Comparison of ENCODE assay signal across 2 cellular contexts in genomic region chr1:50952566-50952965, GRCh38. TPM values are rescaled to one million over a fixed set of nuclear protein-coding genes. Genes with fewer than 3 reads are reported as not detected.
DNase-seq lines count a peak whose midpoint lies in the region; ATAC-seq, FAIRE-seq and TF ChIP-seq lines count a peak whose summit lies in the region.
"Not testable (repeated sequence)": the region's sequence is repeated elsewhere in the genome, so short reads cannot be mapped to it uniquely, and the experiment has no call there.

No MANE protein-coding gene starts in this region.

- BruUV-seq in K562 (replicated peaks; lab: Mats Ljungman, UMichigan), result not testable (repeated sequence)

- WGBS in K562 (ENCODE audit: insufficient coverage, low coverage, missing lambda C conversion rate), result 97% methylated on average over 6 of the region's 31 CpGs

- in situ Hi-C loops in K562 (cut with MboI), result not testable (repeated sequence)

- not testable (repeated sequence) for H3K27me3 ChIP-seq in K562 (ENCODE audit: control insufficient read depth in 2 of 2, insufficient read depth in 2 of 2, low read length in 2 of 2)

- not testable (repeated sequence) for H3K9me3 Mint-ChIP-seq in activated CD4-positive, alpha-beta T cell treated with anti-CD3 and anti-CD28 coated beads, Interleukin-2, amount 10 ng/mL, durations not matched to agents 24 days and 14 days

- FAIRE-seq in K562 (lab: Jason Lieb, UNC), result not testable (repeated sequence)

- not testable (repeated sequence) for H3K4me3 Mint-ChIP-seq in activated CD4-positive, alpha-beta T cell treated with anti-CD3 and anti-CD28 coated beads, Interleukin-2, amount 10 ng/mL, durations not matched to agents 24 days and 14 days

- peaks cover 13% of the 10 kb centered on the region; the same call in 1 of the 2 replicates for H4K20me1 ChIP-seq in K562 (replicated peaks; ENCODE audit: control insufficient read depth, insufficient read depth, low read length)

- not testable (repeated sequence) for H3K4me2 ChIP-seq in K562 (ENCODE audit: insufficient read depth, low read length)

- not testable (repeated sequence) for H3K9me1 ChIP-seq in K562 (ENCODE audit: control insufficient read depth, insufficient read depth, low read length)

- not testable (repeated sequence) for H3K9me3 ChIP-seq in K562 (replicated peaks; ENCODE audit: control insufficient read depth, insufficient read depth, low read depth, low read length)

- peak; percentile 14 for DNase-seq in activated CD4-positive, alpha-beta T cell treated with anti-CD3 and anti-CD28 coated beads, Interleukin-2, amount 10 ng/mL, durations not matched to agents 24 days and 14 days
- not testable (repeated sequence) for DNase-seq in K562 (ENCODE audit: extremely low read depth in 1 of 4, low spot score in 3 of 4)

- TF ChIP-seq CTCF in K562 (IDR thresholded peaks at IDR 0.05 in 2 of 3, conservative IDR thresholded peaks at IDR 0.05 in 1 of 3; ENCODE audit: insufficient read depth in 2 of 3, low read depth in 1 of 3, low read length in 3 of 3), result not testable (repeated sequence)

- H3K36me3 ChIP-seq in K562 (ENCODE audit: control insufficient read depth, insufficient read depth, low read length), result peaks cover 62% of the 10 kb centered on the region

- H3K36me3 Mint-ChIP-seq in activated CD4-positive, alpha-beta T cell treated with anti-CD3 and anti-CD28 coated beads, Interleukin-2, amount 10 ng/mL, durations not matched to agents 24 days and 14 days (ENCODE audit: low read depth), result not testable (repeated sequence)

- intact Hi-C loops in activated CD4-positive, alpha-beta T cell treated with anti-CD3 and anti-CD28 coated beads, Interleukin-2, amount 10 ng/mL, durations not matched to agents 24 days and 14 days (cut with micrococcal nuclease); K562 (cut with micrococcal nuclease): not testable (repeated sequence)

- H3K27me3 Mint-ChIP-seq in activated CD4-positive, alpha-beta T cell treated with anti-CD3 and anti-CD28 coated beads, Interleukin-2, amount 10 ng/mL, durations not matched to agents 24 days and 14 days, result not testable (repeated sequence)

- not testable (repeated sequence) for H3K4me1 ChIP-seq in K562 (replicated peaks in 1 of 2; ENCODE audit: control insufficient read depth in 2 of 2, insufficient read depth in 2 of 2, low read length in 2 of 2)

- H3K4me1 Mint-ChIP-seq in activated CD4-positive, alpha-beta T cell treated with anti-CD3 and anti-CD28 coated beads, Interleukin-2, amount 10 ng/mL, durations not matched to agents 24 days and 14 days, result peaks cover 13% of the 10 kb centered on the region

- POLR2A ChIA-PET in K562 (lab: Yijun Ruan, JAX), result not testable (repeated sequence)

- CTCF ChIA-PET in K562 (lab: Yijun Ruan, JAX; ENCODE audit: low intra/inter-chr PET ratio), result not testable (repeated sequence)

- H2AFZ ChIP-seq in K562 (ENCODE audit: low read depth, low read length), result not testable (repeated sequence)

- TF ChIP-seq EP300 in K562 (IDR thresholded peaks at IDR 0.05; ENCODE audit: low read length), result not testable (repeated sequence)

- not testable (repeated sequence) for ATAC-seq in K562

- H3K27ac ChIP-seq in K562 (ENCODE audit: extremely low read depth, low read depth, low read length), result not testable (repeated sequence)

- peaks cover 87% of the 10 kb centered on the region for H3K79me2 ChIP-seq in K562 (ENCODE audit: control insufficient read depth, insufficient read depth, low read length)

- not testable (repeated sequence) for H3K27ac Mint-ChIP-seq in activated CD4-positive, alpha-beta T cell treated with anti-CD3 and anti-CD28 coated beads, Interleukin-2, amount 10 ng/mL, durations not matched to agents 24 days and 14 days

- H3K9ac ChIP-seq in K562 (ENCODE audit: insufficient read depth in 1 of 2, low read depth in 2 of 2, low read length in 2 of 2), result not testable (repeated sequence)

- TF ChIP-seq RAD21 in K562 (CRISPR knock-in tag; conservative IDR thresholded peaks at IDR 0.05 in 1 of 2, IDR thresholded peaks at IDR 0.05 in 1 of 2), result not testable (repeated sequence)

- not testable (repeated sequence) for TF ChIP-seq POLR2A in K562 (conservative IDR thresholded peaks at IDR 0.05)

- not testable (repeated sequence) for H3K4me3 ChIP-seq in K562

TF ChIP-seq in K562, 482 proteins besides CTCF, POLR2A, EP300 and RAD21:
- 0 out of 2 replicates have a peak, but pooled peaks have one; percentile 10 for TF ChIP-seq RBFOX2 (IDR thresholded peaks at IDR 0.05; ENCODE audit: low read depth, low read length)
- TF ChIP-seq POLR2G (IDR thresholded peaks at IDR 0.05; ENCODE audit: low read depth, low read length), result 0 out of 2 replicates have a peak, but pooled peaks have one; percentile 38
TF ChIP-seq in K562: peak in this region for 2; not testable (repeated sequence) for 480.

RNA-seq across cellular contexts. Expression of gene FAF1, which starts 7.5 kb away (rescaled TPM):
- 63.7 and 67.2 TPM in 2 replicates for total RNA-seq in activated CD4-positive, alpha-beta T cell treated with anti-CD3 and anti-CD28 coated beads, Interleukin-2, amount 10 ng/mL, durations not matched to agents 24 days and 14 days
- total RNA-seq in K562 (2011; cell fraction: chromatin; rRNA removed; ENCODE audit: low replicate concordance), result 281 and 434 TPM in 2 replicates
- 44.0 and 67.8 TPM in 2 replicates for total RNA-seq in K562 (2011; cell fraction: nucleolus; rRNA removed)
- total RNA-seq in K562 (2011; cell fraction: nucleoplasm; rRNA removed), result 165 and 180 TPM in 2 replicates
- total RNA-seq in K562 (2014; rRNA removed) (76.3 and 76.7 TPM in 2 replicates), K562 (2014; rRNA removed; fragmentation: Illumina TruSeq; extraction: Trizol) (225 and 267 TPM in 2 replicates), K562 (2015; rRNA removed; fragmentation: Illumina TruSeq; extraction: Trizol) (163 and 176 TPM in 2 replicates), K562 (2021) (186 and 190 TPM in 2 replicates)
- polyA plus RNA-seq in K562 (2011; rRNA removed) (88.2 and 118 TPM in 2 replicates), K562 (2014; fragmentation: Illumina TruSeq; extraction: Trizol) (186 and 212 TPM in 2 replicates), K562 (2014; fragmentation: Nextera tagmentation; extraction: Ambion mirVana) (10 to 100 TPM; 48.7 to 60.9 TPM), K562 (2014; rRNA removed) (78.9 and 92.7 TPM in 2 replicates)
- polyA plus RNA-seq in K562 (2011; cell fraction: cytosol; rRNA removed), result 12.0 and 44.0 TPM in 2 replicates
- polyA plus RNA-seq in K562 (2011; cell fraction: nucleus; rRNA removed), result 30.1 and 41.4 TPM in 2 replicates
- 144 and 167 TPM in 2 replicates for polyA plus RNA-seq in K562 (2012)
- 295 and 351 TPM in 2 replicates for polyA minus RNA-seq in K562 (2011; rRNA and poly(A)+ RNA removed)
- polyA minus RNA-seq in K562 (2011; cell fraction: cytosol; rRNA and poly(A)+ RNA removed), result 85.8 and 99.9 TPM in 2 replicates
- 46.4 and 174 TPM in 2 replicates for polyA minus RNA-seq in K562 (2011; cell fraction: nucleus; rRNA and poly(A)+ RNA removed)

RNA-seq across cellular contexts. Expression of gene CDKN2C, which starts 17.5 kb away (rescaled TPM):
- total RNA-seq in activated CD4-positive, alpha-beta T cell treated with anti-CD3 and anti-CD28 coated beads, Interleukin-2, amount 10 ng/mL, durations not matched to agents 24 days and 14 days, result 12.8 and 13.7 TPM in 2 replicates
- total RNA-seq in K562 (2011; cell fraction: chromatin; rRNA removed; ENCODE audit: low replicate concordance), result 15.8 and 16.4 TPM in 2 replicates
- total RNA-seq in K562 (2011; cell fraction: nucleolus; rRNA removed), result 19.7 and 20.7 TPM in 2 replicates
- 19.7 and 23.7 TPM in 2 replicates for total RNA-seq in K562 (2011; cell fraction: nucleoplasm; rRNA removed)
- total RNA-seq in K562 (2014; rRNA removed) (74.3 and 82.0 TPM in 2 replicates), K562 (2014; rRNA removed; fragmentation: Illumina TruSeq; extraction: Trizol) (38.2 and 41.3 TPM in 2 replicates), K562 (2015; rRNA removed; fragmentation: Illumina TruSeq; extraction: Trizol) (64.5 and 67.1 TPM in 2 replicates), K562 (2021) (56.7 and 62.2 TPM in 2 replicates)
- polyA plus RNA-seq in K562 (2011; rRNA removed) (27.0 and 28.5 TPM in 2 replicates), K562 (2014; fragmentation: Illumina TruSeq; extraction: Trizol) (40.5 and 45.9 TPM in 2 replicates), K562 (2014; fragmentation: Nextera tagmentation; extraction: Ambion mirVana) (10 to 100 TPM; 11.9 to 18.2 TPM), K562 (2014; rRNA removed) (56.3 and 56.4 TPM in 2 replicates)
- polyA plus RNA-seq in K562 (2011; cell fraction: cytosol; rRNA removed), result 30.9 and 35.2 TPM in 2 replicates
- polyA plus RNA-seq in K562 (2011; cell fraction: nucleus; rRNA removed), result 17.3 and 17.5 TPM in 2 replicates
- 67.6 and 71.5 TPM in 2 replicates for polyA plus RNA-seq in K562 (2012)
- polyA minus RNA-seq in K562 (2011; rRNA and poly(A)+ RNA removed), result 25.9 and 29.4 TPM in 2 replicates
- polyA minus RNA-seq in K562 (2011; cell fraction: cytosol; rRNA and poly(A)+ RNA removed), result 17.3 and 18.8 TPM in 2 replicates
- polyA minus RNA-seq in K562 (2011; cell fraction: nucleus; rRNA and poly(A)+ RNA removed), result 17.5 and 42.1 TPM in 2 replicates
